In the genomic region with DNA sequence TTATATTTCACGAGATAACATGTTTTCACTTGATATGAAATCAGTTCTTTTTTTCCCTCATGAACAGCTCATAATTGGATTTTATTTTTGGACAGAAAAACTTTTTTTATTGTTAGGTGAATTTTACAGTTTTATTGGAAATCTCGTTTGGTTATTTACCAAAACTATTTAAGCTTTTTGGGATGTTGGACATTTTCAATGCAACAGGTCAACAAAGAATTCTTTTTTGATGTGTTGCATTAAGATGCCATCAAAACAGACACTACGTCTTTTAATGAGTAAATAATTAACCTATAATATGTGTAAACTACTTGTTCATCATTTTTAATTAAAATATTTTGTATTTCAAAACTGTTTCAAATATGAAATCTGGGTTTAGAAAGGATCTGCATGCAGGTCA, we compare ENCODE assay signal across 14 cellular contexts. TPM values are rescaled to one million over a fixed set of nuclear protein-coding genes. Genes with fewer than 3 reads are reported as not detected.
A peak's percentile ranks its signal among the peaks of the same experiment; 100 is the strongest.
DNase-seq lines count a peak whose midpoint lies in the region; ATAC-seq, FAIRE-seq and TF ChIP-seq lines count a peak whose summit lies in the region.
"Had no signal": no experiment of that assay in that cellular context is flagged by ENCODE, and none has a peak within 500 bp of the region (broad histone marks: within the 10 kb centered on the region; RNA-seq: fewer than 3 reads in every experiment).

No MANE protein-coding gene starts in this region.

- peaks cover 56% of the 10 kb centered on the region for H3K4me1 Mint-ChIP-seq in activated T-helper 1 cell treated with anti-CD3 and anti-CD28 coated beads, Interleukin-12 subunit alpha, Interleukin-12 subunit beta, Interleukin-2, Interleukin-4 antibody, amounts not matched to agents 30 ng/mL and 10 ng/mL and 1 ng/mL, durations not matched to agents 14 hours and 24 hours and 36 hours (ENCODE audit: low read depth)
- peaks cover 71 to 92% of the 10 kb centered on the region in 2 donors for H3K4me1 Mint-ChIP-seq in immature natural killer cell

- no peak overlapping the region for H2AFZ ChIP-seq in HepG2 (ENCODE audit: low read length)

- H3K9me3 ChIP-seq in HepG2 (ENCODE audit: low read length) (no peaks in the 10 kb centered on the region), right lobe of liver (no peaks in the 10 kb centered on the region), body of pancreas (no peaks in the 10 kb centered on the region)

- H3K27ac ChIP-seq in HepG2 (ENCODE audit: extremely low read length, insufficient read depth, low read length) (no peak overlapping the region), right lobe of liver (peak overlapping the region in 1 of 3 donors; percentile 34), body of pancreas (peak overlapping the region in 1 of 4 donors; percentile 68)

- BruUV-seq in HepG2 (replicated peaks; lab: Mats Ljungman, UMichigan): no TSS peak

- peaks cover 74% of the 10 kb centered on the region for H4K20me1 ChIP-seq in HepG2 (ENCODE audit: insufficient read depth, low read length)

- intact Hi-C loops in HepG2 (cut with micrococcal nuclease; ENCODE audit: unreplicated experiment): no loop called here
- intact Hi-C loops in right lobe of liver (cut with DNase I): no loop called here
- intact Hi-C loops in activated T-helper 1 cell treated with anti-CD3 and anti-CD28 coated beads, Interleukin-12 subunit alpha, Interleukin-12 subunit beta, Interleukin-2, Interleukin-4 antibody, amounts not matched to agents 30 ng/mL and 10 ng/mL and 1 ng/mL, durations not matched to agents 14 hours and 24 hours and 36 hours (cut with micrococcal nuclease): no loop called here
- intact Hi-C loops in body of pancreas (cut with DNase I): no loop called here

- no peak for TF ChIP-seq RAD21 in HepG2 (CRISPR knock-in tag; IDR thresholded peaks at IDR 0.05)

- in situ Hi-C loops in HepG2 (cut with HindIII; ENCODE audit: extremely low pct_ligation_motif_present, low pct_unique_long_range_greater_than_20kb): no loop called here

- FAIRE-seq in HepG2 (lab: Jason Lieb, UNC): no peak
- FAIRE-seq: endometrium had no signal

- H3K4me3 ChIP-seq in HepG2 (replicated peaks in 1 of 3; ENCODE audit: insufficient read depth in 1 of 3, low read depth in 2 of 3, low read length in 3 of 3) (no peak overlapping the region), right lobe of liver (no peak overlapping the region), body of pancreas (no peak overlapping the region)

- H3K4me3 Mint-ChIP-seq in activated T-helper 1 cell treated with anti-CD3 and anti-CD28 coated beads, Interleukin-12 subunit alpha, Interleukin-12 subunit beta, Interleukin-2, Interleukin-4 antibody, amounts not matched to agents 30 ng/mL and 10 ng/mL and 1 ng/mL, durations not matched to agents 14 hours and 24 hours and 36 hours: peak overlapping the region; percentile 15
- H3K4me3 Mint-ChIP-seq in immature natural killer cell: peak overlapping the region in 3 of 5 donors; percentile 9 to 81 (median 53)

- no peak for TF ChIP-seq CTCF in HepG2 (CRISPR knock-in tag; IDR thresholded peaks at IDR 0.05)
- no peak for TF ChIP-seq CTCF in right lobe of liver (IDR thresholded peaks at IDR 0.05)
- TF ChIP-seq CTCF in body of pancreas (IDR thresholded peaks at IDR 0.05): no peak

- no peak for ATAC-seq in HepG2
- ATAC-seq in right lobe of liver: no peak
- no peak for ATAC-seq in body of pancreas
- ATAC-seq: activated T-cell treated with anti-CD3 and anti-CD28 coated beads, Interleukin-2, amount 50 U/mL, for 4 hours had no signal

- H3K27me3 ChIP-seq in HepG2 (ENCODE audit: control insufficient read depth in 1 of 2, insufficient read depth in 2 of 2, low read length in 2 of 2) (no peaks in the 10 kb centered on the region; a peak in 1 of 5 replicates), right lobe of liver (no peaks in the 10 kb centered on the region), body of pancreas (no peaks in the 10 kb centered on the region)

- H3K36me3 ChIP-seq in HepG2 (replicated peaks in 1 of 2; ENCODE audit: control insufficient read depth in 1 of 2, insufficient read depth in 2 of 2, low read length in 2 of 2) (no peaks in the 10 kb centered on the region; a peak in 1 of 5 replicates), right lobe of liver (no peaks in the 10 kb centered on the region), body of pancreas (replicated peaks in 1 of 2; ENCODE audit: insufficient read depth in 1 of 2, low read depth in 2 of 2) (no peaks in the 10 kb centered on the region)

- H3K4me1 ChIP-seq in HepG2 (ENCODE audit: insufficient read depth, low read length) (peaks cover 45% of the 10 kb centered on the region), right lobe of liver (peaks cover 0 to 76% (median 17%) of the 10 kb centered on the region in 4 donors), body of pancreas (peaks cover 64% of the 10 kb centered on the region)

- no peak overlapping the region for H3K9ac ChIP-seq in HepG2 (ENCODE audit: insufficient read depth, low read depth, low read length)

- H3K36me3 Mint-ChIP-seq in activated T-helper 1 cell treated with anti-CD3 and anti-CD28 coated beads, Interleukin-12 subunit alpha, Interleukin-12 subunit beta, Interleukin-2, Interleukin-4 antibody, amounts not matched to agents 30 ng/mL and 10 ng/mL and 1 ng/mL, durations not matched to agents 14 hours and 24 hours and 36 hours (ENCODE audit: low read depth): peaks cover 41% of the 10 kb centered on the region
- peaks cover 0 to 4% (median 0%) of the 10 kb centered on the region in 3 donors for H3K36me3 Mint-ChIP-seq in immature natural killer cell

- H3K27me3 Mint-ChIP-seq in activated T-helper 1 cell treated with anti-CD3 and anti-CD28 coated beads, Interleukin-12 subunit alpha, Interleukin-12 subunit beta, Interleukin-2, Interleukin-4 antibody, amounts not matched to agents 30 ng/mL and 10 ng/mL and 1 ng/mL, durations not matched to agents 14 hours and 24 hours and 36 hours (ENCODE audit: insufficient read depth): no peaks in the 10 kb centered on the region
- peaks cover 15 to 28% (median 22%) of the 10 kb centered on the region in 3 donors for H3K27me3 Mint-ChIP-seq in immature natural killer cell (ENCODE audit: low read depth in 3 of 3)

- DNase-seq in HepG2 (ENCODE audit: low spot score) (no peak), right lobe of liver (no peak), immature natural killer cell (no peak), NCI-H345 (lab: John Stamatoyannopoulos, UW) (no peak), SK-N-DZ (ENCODE audit: low spot score) (no peak), body of pancreas (no peak)
- DNase-seq in activated T-helper 1 cell treated with anti-CD3 and anti-CD28 coated beads, Interleukin-12 subunit alpha, Interleukin-12 subunit beta, Interleukin-2, Interleukin-4 antibody, amounts not matched to agents 30 ng/mL and 10 ng/mL and 1 ng/mL, durations not matched to agents 14 hours and 24 hours and 36 hours (ENCODE audit: low spot score): no peak
- no peak for DNase-seq in stimulated activated naive CD4-positive, alpha-beta T cell (lab: John Stamatoyannopoulos, UW)
- DNase-seq: activated T-cell treated with anti-CD3 and anti-CD28 coated beads, Interleukin-2, amount 50 U/mL, for 4 hours; GOT3; left cardiac atrium; NK-92 treated with Interleukin-12 subunit alpha and Interleukin-12 subunit beta, amount 100 ng/mL, for 24 hours; stimulated activated CD4-positive, alpha-beta T cell treated with anti-CD3 and anti-CD28 coated beads, Interleukin-15, amount 100 ng/mL, for 24 hours had no signal

- peak overlapping the region; percentile 15; the same call in 1 of the 2 replicates for H3K4me2 ChIP-seq in HepG2 (ENCODE audit: low read depth, low read length)

- CTCF ChIA-PET in HepG2 (lab: Yijun Ruan, JAX; ENCODE audit: low intra/inter-chr PET ratio, low total read pairs): no interaction called here

- 86% methylated on average over 3 of the region's 3 CpGs for WGBS in HepG2 (ENCODE audit: low lambda C conversion rate)
- 19% methylated on average over 3 of the region's 3 CpGs for WGBS in right lobe of liver (ENCODE audit: insufficient coverage, low coverage, low lambda C conversion rate, missing lambda C conversion rate)
- WGBS in body of pancreas, 2 donors: 12 to 23% methylated on average over 3 of the region's 3 CpGs

- H3K79me2 ChIP-seq in HepG2 (ENCODE audit: insufficient read depth, low read length): peaks cover 99% of the 10 kb centered on the region

- H3K27ac Mint-ChIP-seq in activated T-helper 1 cell treated with anti-CD3 and anti-CD28 coated beads, Interleukin-12 subunit alpha, Interleukin-12 subunit beta, Interleukin-2, Interleukin-4 antibody, amounts not matched to agents 30 ng/mL and 10 ng/mL and 1 ng/mL, durations not matched to agents 14 hours and 24 hours and 36 hours: no peak overlapping the region
- peak overlapping the region in 3 of 6 donors; percentile 15 to 78 (median 51) for H3K27ac Mint-ChIP-seq in immature natural killer cell

- TF ChIP-seq EP300 in HepG2 (IDR thresholded peaks at IDR 0.05; ENCODE audit: low read depth in 2 of 2, low read length in 2 of 2): no peak
- TF ChIP-seq EP300 in HepG2 (CRISPR knock-in tag; IDR thresholded peaks at IDR 0.05; ENCODE audit: borderline replicate concordance): no peak

- no peaks in the 10 kb centered on the region for H3K9me3 Mint-ChIP-seq in activated T-helper 1 cell treated with anti-CD3 and anti-CD28 coated beads, Interleukin-12 subunit alpha, Interleukin-12 subunit beta, Interleukin-2, Interleukin-4 antibody, amounts not matched to agents 30 ng/mL and 10 ng/mL and 1 ng/mL, durations not matched to agents 14 hours and 24 hours and 36 hours
- H3K9me3 Mint-ChIP-seq in immature natural killer cell: no peaks in the 10 kb centered on the region
- H3K9me3 Mint-ChIP-seq: activated T-cell treated with anti-CD3 and anti-CD28 coated beads, Interleukin-2, amount 50 U/mL, for 4 hours had no signal

- TF ChIP-seq POLR2A in HepG2 (IDR thresholded peaks at IDR 0.05; ENCODE audit: insufficient read depth in 1 of 2, low read depth in 2 of 2, low read length in 2 of 2) (no peak), right lobe of liver (IDR thresholded peaks at IDR 0.05) (no peak), body of pancreas (IDR thresholded peaks at IDR 0.05) (no peak)

- POLR2A ChIA-PET in HepG2 (lab: Yijun Ruan, JAX): no interaction called here

RNA-seq across cellular contexts. Expression of a gene that starts 5.3 kb away (rescaled TPM):
- total RNA-seq in HepG2 (2016; rRNA removed; fragmentation: Illumina TruSeq; extraction: Trizol): 24.4 and 31.3 TPM in 2 replicates
- 33.8 and 35.5 TPM in 2 replicates for total RNA-seq in HepG2 (2016; cell fraction: cytosol; rRNA removed; fragmentation: Illumina TruSeq; extraction: Trizol; ENCODE audit: low read depth)
- total RNA-seq in HepG2 (2016; cell fraction: insoluble cytoplasmic fraction; rRNA removed; fragmentation: Illumina TruSeq; extraction: Trizol): 22.1 and 28.1 TPM in 2 replicates
- total RNA-seq in HepG2 (2016; cell fraction: membrane; rRNA removed; fragmentation: Illumina TruSeq; extraction: Trizol): 22.4 and 24.0 TPM in 2 replicates
- 66.2 and 71.2 TPM in 2 replicates for total RNA-seq in HepG2 (2016; cell fraction: nucleus; rRNA removed; fragmentation: Illumina TruSeq; extraction: Trizol)
- 6.3 and 7.2 TPM in 2 replicates for polyA plus RNA-seq in HepG2 (2011; rRNA removed)
- 4.4 and 6.3 TPM in 2 replicates for polyA plus RNA-seq in HepG2 (2011; cell fraction: cytosol; rRNA removed)
- polyA plus RNA-seq in HepG2 (2011; cell fraction: nucleus; rRNA removed): 37.0 and 41.5 TPM in 2 replicates
- 22.0 and 24.0 TPM in 2 replicates for polyA plus RNA-seq in HepG2 (2012)
- 0.65 and 0.67 TPM in 2 replicates for polyA plus RNA-seq in HepG2 (2016; cell fraction: cytosol; fragmentation: Illumina TruSeq; extraction: Trizol; ENCODE audit: low read depth)
- 15.4 and 16.5 TPM in 2 replicates for polyA plus RNA-seq in HepG2 (2016; cell fraction: insoluble cytoplasmic fraction; fragmentation: Illumina TruSeq; extraction: Trizol; ENCODE audit: low read depth)
- 2.3 and 2.8 TPM in 2 replicates for polyA plus RNA-seq in HepG2 (2016; cell fraction: membrane; fragmentation: Illumina TruSeq; extraction: Trizol; ENCODE audit: low read depth)
- 36.9 and 42.5 TPM in 2 replicates for polyA plus RNA-seq in HepG2 (2016; cell fraction: nucleus; fragmentation: Illumina TruSeq; extraction: Trizol; ENCODE audit: insufficient read depth, low read depth)
- polyA minus RNA-seq in HepG2 (2011; rRNA and poly(A)+ RNA removed; ENCODE audit: low replicate concordance): 34.9 and 41.2 TPM in 2 replicates
- 15.4 and 16.4 TPM in 2 replicates for polyA minus RNA-seq in HepG2 (2011; cell fraction: cytosol; rRNA and poly(A)+ RNA removed)
- 145 and 151 TPM in 2 replicates for polyA minus RNA-seq in HepG2 (2011; cell fraction: nucleus; rRNA and poly(A)+ RNA removed)
- 10 to 100 TPM; 21.6 to 31.6 (median 25.3) TPM for total RNA-seq in right lobe of liver
- total RNA-seq in activated T-helper 1 cell treated with anti-CD3 and anti-CD28 coated beads, Interleukin-12 subunit alpha, Interleukin-12 subunit beta, Interleukin-2, Interleukin-4 antibody, amounts not matched to agents 30 ng/mL and 10 ng/mL and 1 ng/mL, durations not matched to agents 14 hours and 24 hours and 36 hours: 114 and 130 TPM in 2 replicates
- polyA plus RNA-seq in immature natural killer cell: 100 to 1,000 TPM in 2 of 3 donors, 10 to 100 TPM in 1; 74.3 to 234 (median 114) TPM
- 24.2 and 29.9 TPM in 2 replicates for polyA plus RNA-seq in SK-N-DZ (2014; cell fraction: cytosol; rRNA removed)
- 26.7 and 45.3 TPM in 2 replicates for polyA plus RNA-seq in SK-N-DZ (2014; cell fraction: nucleus; rRNA removed)
- total RNA-seq in body of pancreas: 10 to 100 TPM; 48.5 to 67.2 TPM
